Comparison of ENCODE assay signal across 8 cellular contexts in genomic region chr19:19169236-19170052, GRCh38. TPM values are rescaled to one million over a fixed set of nuclear protein-coding genes. Genes with fewer than 3 reads are reported as not detected.
DNase-seq lines count a peak whose midpoint lies in the region; ATAC-seq and TF ChIP-seq lines count a peak whose summit lies in the region.

No MANE protein-coding gene starts in this region.

- CTCF ChIA-PET in Panc1 (lab: Charles Lee): no interaction called here
- CTCF ChIA-PET in HEK293T (lab: Yijun Ruan, JAX): interaction anchor here (0.6 to 1.1 kb wide), 2 partner anchors 13 to 34 kb away, joined by 3 read pairs; partner anchors contain the start of gene NR2C2AP

- no peaks in the 10 kb centered on the region for H3K36me3 Mint-ChIP-seq in type B pancreatic cell

- H3K4me1 Mint-ChIP-seq in type B pancreatic cell (ENCODE audit: unreplicated experiment): peaks cover 9% of the 10 kb centered on the region

- no peaks in the 10 kb centered on the region for H3K9me3 ChIP-seq in left ventricle myocardium inferior (replicated peaks)
- no peaks in the 10 kb centered on the region for H3K9me3 ChIP-seq in Panc1 (ENCODE audit: control insufficient read depth, insufficient read depth, low read depth, low read length)

- H3K27me3 Mint-ChIP-seq in type B pancreatic cell: peaks cover 19% of the 10 kb centered on the region

- H3K4me1 ChIP-seq in left ventricle myocardium inferior (peaks cover 12% of the 10 kb centered on the region), Panc1 (ENCODE audit: control insufficient read depth, insufficient read depth, low read length) (no peaks in the 10 kb centered on the region)

- TSS peak; percentile 52 for BruUV-seq in Panc1 (replicated peaks; lab: Mats Ljungman, UMichigan)

- H3K4me3 ChIP-seq in left ventricle myocardium inferior: peak overlapping the region; percentile 56
- no peak overlapping the region for H3K4me3 ChIP-seq in Panc1 (ENCODE audit: low read depth in 2 of 2, low read length in 2 of 2)
- peak overlapping the region; percentile 22 for H3K4me3 ChIP-seq in iPS-11a (ENCODE audit: low read depth, low read length)

- H3K27ac Mint-ChIP-seq in type B pancreatic cell: no peak overlapping the region

- no peaks in the 10 kb centered on the region for H3K27me3 ChIP-seq in left ventricle myocardium inferior (ENCODE audit: low read depth)
- no peaks in the 10 kb centered on the region for H3K27me3 ChIP-seq in Panc1 (ENCODE audit: control insufficient read depth, insufficient read depth, low read length)

- H3K36me3 ChIP-seq in left ventricle myocardium inferior: no peaks in the 10 kb centered on the region
- H3K36me3 ChIP-seq in Panc1 (ENCODE audit: control insufficient read depth, insufficient read depth, low read length): no peaks in the 10 kb centered on the region

- in situ Hi-C loops in Panc1 (cut with HindIII; ENCODE audit: low pct_unique_long_range_greater_than_20kb, low sequenced_read_pairs): no loop called here

- POLR2A ChIA-PET in Panc1 (lab: Charles Lee) (no interaction called here), HEK293T (lab: Yijun Ruan, JAX) (interaction anchor here (1.0 to 1.4 kb wide), 3 partner anchors 14 to 346 kb away, joined by 3 to 4 read pairs (median 3); partner anchors contain the start of gene NDUFA13)

- intact Hi-C loops in left ventricle myocardium inferior (cut with micrococcal nuclease) (no loop called here), Right ventricle myocardium superior (cut with DNase I) (no loop called here), Panc1 (cut with micrococcal nuclease; ENCODE audit: unreplicated experiment) (no loop called here)

- H3K4me3 Mint-ChIP-seq in type B pancreatic cell: peak overlapping the region; percentile 76

- DNase-seq in left ventricle myocardium inferior (no peak), Right ventricle myocardium superior (no peak), Panc1 (ENCODE audit: low read depth, low spot score) (no peak), type B pancreatic cell (ENCODE audit: extremely low spot score, unreplicated experiment) (no peak), amniotic stem cell (lab: John Stamatoyannopoulos, UW) (no peak), HEK293T (ENCODE audit: extremely low spot score) (no peak)
- no peak for DNase-seq in stimulated activated CD4-positive, alpha-beta T cell treated with anti-CD3 and anti-CD28 coated beads, Interleukin-4, amount 100 ng/mL, for 1 hour

- TF ChIP-seq CTCF in left ventricle myocardium inferior (IDR thresholded peaks at IDR 0.05; ENCODE audit: borderline replicate concordance): no peak
- TF ChIP-seq CTCF in Panc1 (IDR thresholded peaks at IDR 0.05): no peak
- no peak for TF ChIP-seq CTCF in type B pancreatic cell (conservative IDR thresholded peaks at IDR 0.05)

- H3K27ac ChIP-seq in left ventricle myocardium inferior (replicated peaks) (no peak overlapping the region), Panc1 (ENCODE audit: low read length) (no peak overlapping the region)

- no peaks in the 10 kb centered on the region for H3K9me3 Mint-ChIP-seq in type B pancreatic cell

- ATAC-seq in Right ventricle myocardium superior (ENCODE audit: poor library complexity): no peak
- ATAC-seq in Panc1: no peak

TF ChIP-seq in HEK293T, 16 proteins besides CTCF, POLR2A, EP300 and RAD21:
- TF ChIP-seq TARDBP (IDR thresholded peaks at IDR 0.05) (no peak), BHLHE40 (IDR thresholded peaks at IDR 0.05; ENCODE audit: borderline replicate concordance) (no peak), L3MBTL2 (conservative IDR thresholded peaks at IDR 0.05) (no peak), LEF1 (IDR thresholded peaks at IDR 0.05; ENCODE audit: borderline replicate concordance) (no peak), ARNT (IDR thresholded peaks at IDR 0.05) (no peak)
TF ChIP-seq in HEK293T: peak in this region for 0.

RNA-seq across cellular contexts. Expression of gene MEF2B, which starts 0.6 kb away (rescaled TPM):
- total RNA-seq in left ventricle myocardium inferior (0.49 TPM), Right ventricle myocardium superior (0.83 TPM), Panc1 (2021; ENCODE audit: unreplicated experiment) (1.1 TPM), type B pancreatic cell (ENCODE audit: low replicate concordance) (1.5 and 1.6 TPM in 2 replicates)
- polyA plus RNA-seq in Panc1 (2012; ENCODE audit: insufficient read length): 0.68 TPM

RNA-seq across cellular contexts. Expression of gene BORCS8, which starts 22.5 kb away (rescaled TPM):
- total RNA-seq in left ventricle myocardium inferior: 20.2 TPM
- total RNA-seq in Right ventricle myocardium superior: 21.0 TPM
- total RNA-seq in Panc1 (2021; ENCODE audit: unreplicated experiment): 37.8 TPM
- polyA plus RNA-seq in Panc1 (2012; ENCODE audit: insufficient read length): 43.0 TPM
- 28.8 and 29.1 TPM in 2 replicates for total RNA-seq in type B pancreatic cell (ENCODE audit: low replicate concordance)

RNA-seq across cellular contexts. Expression of gene RFXANK, which starts 22.6 kb away (rescaled TPM):
- total RNA-seq in left ventricle myocardium inferior (37.2 TPM), Right ventricle myocardium superior (33.9 TPM), Panc1 (2021; ENCODE audit: unreplicated experiment) (92.3 TPM), type B pancreatic cell (ENCODE audit: low replicate concordance) (79.7 and 103 TPM in 2 replicates)
- polyA plus RNA-seq in Panc1 (2012; ENCODE audit: insufficient read length): 129 TPM

RNA-seq across cellular contexts. Expression of gene TMEM161A, which starts 31.2 kb away (rescaled TPM):
- total RNA-seq in left ventricle myocardium inferior (22.9 TPM), Right ventricle myocardium superior (23.0 TPM), Panc1 (2021; ENCODE audit: unreplicated experiment) (26.7 TPM), type B pancreatic cell (ENCODE audit: low replicate concordance) (29.1 and 45.2 TPM in 2 replicates)
- polyA plus RNA-seq in Panc1 (2012; ENCODE audit: insufficient read length): 40.2 TPM

RNA-seq across cellular contexts. Expression of gene NR2C2AP, which starts 33.8 kb away (rescaled TPM):
- total RNA-seq in left ventricle myocardium inferior (6.3 TPM), Right ventricle myocardium superior (5.9 TPM), Panc1 (2021; ENCODE audit: unreplicated experiment) (42.1 TPM), type B pancreatic cell (ENCODE audit: low replicate concordance) (15.2 and 22.9 TPM in 2 replicates)
- 24.2 TPM for polyA plus RNA-seq in Panc1 (2012; ENCODE audit: insufficient read length)

Comparison
In these comparisons a context has a peak if more than half of its experiments do, and no peak if none do; other contexts are left out.
1. H3K4me3 ChIP-seq: peak in left ventricle myocardium inferior (single experiment) and iPS-11a (single experiment); none in Panc1 (0 of 2).